ENCODE assay signal across 21 cellular contexts in the genomic region with DNA sequence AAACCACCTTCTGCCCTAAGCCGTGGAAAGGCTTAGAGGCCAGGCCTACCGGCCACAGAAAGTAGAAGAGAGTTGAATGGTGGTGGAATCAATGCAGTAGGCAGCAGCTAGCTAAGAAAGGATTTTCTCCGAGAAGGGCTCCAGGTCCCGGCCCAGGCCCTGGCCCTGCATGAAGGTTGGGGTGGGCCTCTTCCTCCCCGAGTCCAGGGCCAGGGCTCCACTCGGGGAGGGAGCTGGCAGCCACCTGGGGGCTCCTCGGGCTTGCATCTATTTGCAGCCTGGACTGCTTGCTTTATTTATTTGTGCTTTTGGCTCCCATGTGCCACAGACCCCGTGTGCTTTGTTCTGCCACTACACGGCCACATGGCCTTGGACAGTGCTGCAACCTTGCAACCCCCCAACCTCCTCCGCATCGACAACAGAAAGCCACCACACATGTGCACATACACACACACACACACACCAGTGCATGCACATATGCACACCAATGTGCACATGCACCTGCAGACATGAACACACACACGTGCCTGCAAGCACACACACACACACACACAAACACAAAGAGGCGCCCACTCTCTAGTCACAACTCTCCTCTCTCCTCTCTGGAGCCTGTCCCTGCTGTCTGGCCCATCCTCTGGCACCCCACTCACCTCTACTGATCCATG.
DNase-seq lines count a peak whose midpoint lies in the region; ATAC-seq, FAIRE-seq and TF ChIP-seq lines count a peak whose summit lies in the region.
"Had no signal": no experiment of that assay in that cellular context is flagged by ENCODE, and none has a peak within 500 bp of the region (broad histone marks: within the 10 kb centered on the region; RNA-seq: fewer than 3 reads in every experiment).

No MANE protein-coding gene starts in this region.

- peaks cover 13% of the 10 kb centered on the region; the same call in 1 of the 2 replicates for H3K23me2 ChIP-seq in H1 (ENCODE audit: low read depth, low read length)

- H3K56ac ChIP-seq in H1 (replicated peaks; ENCODE audit: insufficient read length, low read depth, low read length) = no peak overlapping the region

- H3K27me3 ChIP-seq in H1 (replicated peaks in 1 of 4; ENCODE audit: control insufficient read depth in 3 of 4, extremely low read depth in 1 of 4, insufficient read depth in 3 of 4, low read length in 3 of 4) = no peaks in the 10 kb centered on the region
- peaks cover 5% of the 10 kb centered on the region for H3K27me3 ChIP-seq in lower lobe of right lung (ENCODE audit: low read depth)
- H3K27me3 ChIP-seq in suprapubic skin = peaks cover 6% of the 10 kb centered on the region
- no peaks in the 10 kb centered on the region for H3K27me3 ChIP-seq in WERI-Rb-1 (ENCODE audit: insufficient read depth, low read depth, severe bottlenecking)
- H3K27me3 ChIP-seq: MG63 had no signal

- no peak overlapping the region for H4K5ac ChIP-seq in H1 (ENCODE audit: insufficient read length, low read depth, low read length)

- peak overlapping the region; percentile 35; the same call in 1 of the 2 replicates for H4K8ac ChIP-seq in H1 (ENCODE audit: extremely low read depth, insufficient read depth, low read length)

- H2BK12ac ChIP-seq in H1 (ENCODE audit: low read depth, low read length) = no peak overlapping the region

- no peak overlapping the region; the same call in 1 of the 2 replicates for H2BK15ac ChIP-seq in H1 (ENCODE audit: low read length)

- no peak overlapping the region for H3K4ac ChIP-seq in H1 (replicated peaks; ENCODE audit: insufficient read length, low read depth, low read length)

- H2BK20ac ChIP-seq in H1 (ENCODE audit: low read length) = no peak overlapping the region

- H2BK5ac ChIP-seq in H1 (ENCODE audit: low read depth, low read length) = no peak overlapping the region

- no peak for TF ChIP-seq RAD21 in H1 (IDR thresholded peaks at IDR 0.05 in 1 of 2, conservative IDR thresholded peaks at IDR 0.05 in 1 of 2; ENCODE audit: low read depth in 2 of 2, low read length in 2 of 2)

- H3K23ac ChIP-seq in H1 (ENCODE audit: insufficient read length) = no peak overlapping the region

- H3K4me3 ChIP-seq in H1 (ENCODE audit: extremely low read depth in 1 of 4, insufficient read depth in 2 of 4, low read depth in 3 of 4, low read length in 4 of 4) (no peak overlapping the region), lower lobe of right lung (no peak overlapping the region), suprapubic skin (no peak overlapping the region), WERI-Rb-1 (ENCODE audit: low read depth, low read length) (no peak overlapping the region)
- H3K4me3 ChIP-seq: MG63 had no signal

- H2AFZ ChIP-seq in H1 (ENCODE audit: low read length) = no peak overlapping the region

- ATAC-seq in left ventricle myocardium superior = no peak
- no peak for ATAC-seq in Right ventricle myocardium inferior
- ATAC-seq in lower lobe of right lung = no peak
- ATAC-seq in GM21529 (IDR thresholded peaks at IDR 0.05; ENCODE audit: unreplicated experiment) = no peak

- TF ChIP-seq CTCF in H1 (IDR thresholded peaks at IDR 0.05; ENCODE audit: control extremely low read depth in 1 of 3, insufficient read depth in 1 of 3, low read depth in 1 of 3, low read length in 3 of 3) (no peak), lower lobe of right lung (IDR thresholded peaks at IDR 0.05) (no peak), suprapubic skin (IDR thresholded peaks at IDR 0.05) (no peak), WERI-Rb-1 (IDR thresholded peaks at IDR 0.05; ENCODE audit: low read depth, low read length) (no peak)

- H2AK5ac ChIP-seq in H1 (ENCODE audit: low read depth, low read length) = 0 out of 2 replicates have a peak overlapping the region, but pooled peaks have one; percentile 83

- H3K4me1 ChIP-seq in H1 (replicated peaks in 1 of 4; ENCODE audit: control insufficient read depth in 3 of 4, insufficient read depth in 4 of 4, low read length in 3 of 4) (peaks cover 0 to 5% (median 0%) of the 10 kb centered on the region in 4 experiments; a peak in 3 of 7 replicates), lower lobe of right lung (peaks cover 6% of the 10 kb centered on the region), suprapubic skin (peaks cover 24% of the 10 kb centered on the region)

- H3K9ac ChIP-seq in H1 (replicated peaks in 1 of 4; ENCODE audit: extremely low read depth in 1 of 4, low read depth in 3 of 4, low read length in 3 of 4) = no peak overlapping the region

- H3K79me2 ChIP-seq in H1 (ENCODE audit: control insufficient read depth in 1 of 2, insufficient read depth in 2 of 2, low read length in 2 of 2) = no peaks in the 10 kb centered on the region

- no peak overlapping the region for H3K27ac ChIP-seq in H1 (ENCODE audit: low read depth, low read length)
- H3K27ac ChIP-seq in lower lobe of right lung = no peak overlapping the region
- H3K27ac ChIP-seq in suprapubic skin = no peak overlapping the region
- H3K27ac ChIP-seq in WERI-Rb-1 = no peak overlapping the region

- TF ChIP-seq EP300 in H1 (IDR thresholded peaks at IDR 0.05; ENCODE audit: borderline replicate concordance in 1 of 2, low read depth in 2 of 2, low read length in 2 of 2) (no peak), suprapubic skin (IDR thresholded peaks at IDR 0.05) (no peak)

- H3K36me3 ChIP-seq in H1 (ENCODE audit: control insufficient read depth in 2 of 4, insufficient read depth in 4 of 4, low read length in 3 of 4) (no peaks in the 10 kb centered on the region), lower lobe of right lung (no peaks in the 10 kb centered on the region), suprapubic skin (no peaks in the 10 kb centered on the region), WERI-Rb-1 (no peaks in the 10 kb centered on the region)
- H3K36me3 ChIP-seq: MG63 had no signal

- no peak overlapping the region for H2BK120ac ChIP-seq in H1 (replicated peaks; ENCODE audit: low read depth, low read length)

- intact Hi-C loops in left ventricle myocardium superior (cut with micrococcal nuclease) (no loop called here), Right ventricle myocardium inferior (cut with DNase I) (no loop called here), lower lobe of right lung (cut with DNase I) (no loop called here)

- CTCF ChIA-PET in H1 (lab: Charles Lee; ENCODE audit: partially characterized antibody) = interaction anchor here (0.7 kb wide), 3 partner anchors 27 to 152 kb away, joined by 3 read pairs; no protein-coding TSS in a partner anchor

- FAIRE-seq in H1 (lab: Jason Lieb, UNC) = no peak
- peak; percentile 85 for FAIRE-seq in urothelium cell line (lab: Jason Lieb, UNC)
- FAIRE-seq: A204.1 had no signal

- 85% methylated on average over 13 of the region's 13 CpGs; no CpG with 5 or more reads in 1 of the 2 experiments for WGBS in H1 (ENCODE audit: extremely low coverage in 1 of 2, insufficient coverage in 1 of 2, insufficient read length in 1 of 2, insufficient replicate concordance in 2 of 2, low coverage in 1 of 2, low lambda C conversion rate in 2 of 2, missing lambda C conversion rate in 1 of 2), 2 experiments
- WGBS in suprapubic skin = 80% methylated on average over 10 of the region's 13 CpGs

- no peaks in the 10 kb centered on the region for H4K20me1 ChIP-seq in H1 (replicated peaks in 1 of 2; ENCODE audit: control insufficient read depth in 1 of 2, insufficient read depth in 2 of 2, low read length in 2 of 2)

- no peak for TF ChIP-seq POLR2A in H1 (IDR thresholded peaks at IDR 0.05; ENCODE audit: control extremely low read depth in 1 of 2, low read depth in 2 of 2, low read length in 2 of 2)
- TF ChIP-seq POLR2A in suprapubic skin (IDR thresholded peaks at IDR 0.05) = no peak

- H3K14ac ChIP-seq in H1 (ENCODE audit: insufficient read length) = peak overlapping the region; percentile 69

- H3K79me1 ChIP-seq in H1 (ENCODE audit: low read depth, low read length) = no peaks in the 10 kb centered on the region

- DNase-seq in left ventricle myocardium superior (peak; percentile 8), Right ventricle myocardium inferior (ENCODE audit: missing footprints) (no peak), H1 (ENCODE audit: low read depth in 1 of 2, low spot score in 2 of 2) (no peak), lower lobe of right lung (peak; percentile 18), urothelium cell line (ENCODE audit: low spot score) (no peak), suprapubic skin (ENCODE audit: low spot score in 2 of 2) (no peak), WERI-Rb-1 (no peak)
- DNase-seq: CD4-positive, CD25-positive, alpha-beta regulatory T cell; DMS79; H7; HFFc6; Karpas-422; MG63; NCI-H1417; NCI-H1694 treated with DMSO at 0.1 percent for 48 hours; NCI-H446; NCI-H526; OCI-M1; Right ventricle myocardium superior had no signal

- H3K4me2 ChIP-seq in H1 (ENCODE audit: insufficient read depth in 1 of 2, low read depth in 2 of 2, low read length in 2 of 2) = no peak overlapping the region

- H4K91ac ChIP-seq in H1 (replicated peaks; ENCODE audit: insufficient read length, low read length) = peak overlapping the region; percentile 71

- POLR2A ChIA-PET in H1 (lab: Charles Lee; ENCODE audit: partially characterized antibody) = interaction anchor here (0.8 kb wide), 1 partner anchor 23 kb away, joined by 3 read pairs; no protein-coding TSS in a partner anchor

- no peak overlapping the region for H3K18ac ChIP-seq in H1 (ENCODE audit: extremely low read depth, low read length)

- no peaks in the 10 kb centered on the region for H3K9me3 ChIP-seq in H1 (ENCODE audit: insufficient read depth in 2 of 2, low read depth in 1 of 2, low read length in 1 of 2)
- H3K9me3 ChIP-seq in lower lobe of right lung = no peaks in the 10 kb centered on the region
- H3K9me3 ChIP-seq in suprapubic skin = no peaks in the 10 kb centered on the region
- H3K9me3 ChIP-seq in WERI-Rb-1 (ENCODE audit: severe bottlenecking) = no peaks in the 10 kb centered on the region
- H3K9me3 ChIP-seq: MG63 had no signal

TF ChIP-seq in H1, 55 proteins besides CTCF, POLR2A, EP300 and RAD21:
- TF ChIP-seq RFX5 (IDR thresholded peaks at IDR 0.05; ENCODE audit: borderline replicate concordance, low read depth, low read length) = no peak
- no peak for TF ChIP-seq JUN (IDR thresholded peaks at IDR 0.05; ENCODE audit: low read depth, low read length)
- TF ChIP-seq GTF2F1 (IDR thresholded peaks at IDR 0.05; ENCODE audit: borderline replicate concordance, low read depth, low read length) = no peak
- TF ChIP-seq SRF (IDR thresholded peaks at IDR 0.05; ENCODE audit: low read depth, low read length) = no peak

Comparison
In these comparisons a context has a peak if more than half of its experiments do, and no peak if none do; other contexts are left out.
1. DNase-seq: peak in left ventricle myocardium superior (single experiment) and lower lobe of right lung (single experiment); none in Right ventricle myocardium inferior (single experiment), H1 (0 of 2), urothelium cell line (single experiment), suprapubic skin (0 of 2) and WERI-Rb-1 (single experiment).